ENCODE assay signal across 7 cellular contexts in the genomic region with DNA sequence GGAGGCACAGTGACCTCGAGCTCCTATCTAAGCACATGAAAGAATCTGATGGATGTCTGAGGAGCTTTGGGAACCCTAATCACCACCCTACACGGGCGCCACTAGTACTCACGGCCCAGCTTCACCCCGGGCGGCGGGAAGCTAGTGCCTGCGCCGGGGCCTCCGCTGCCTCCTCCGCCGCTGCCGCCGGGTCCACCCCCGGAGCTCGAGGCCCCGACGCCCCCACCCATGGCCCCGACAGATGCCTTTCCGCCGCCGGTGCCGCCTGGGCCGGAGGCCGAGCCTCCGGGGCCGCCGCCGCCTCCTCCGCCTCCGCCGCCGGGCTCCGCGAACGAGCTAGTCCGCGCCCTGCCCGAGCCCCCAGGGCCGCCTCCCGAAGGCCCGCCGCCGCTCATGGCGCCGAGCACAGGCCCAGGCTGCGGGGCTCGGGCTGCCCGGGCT. TPM values are rescaled to one million over a fixed set of nuclear protein-coding genes. Genes with fewer than 3 reads are reported as not detected.
DNase-seq lines count a peak whose midpoint lies in the region; ATAC-seq and TF ChIP-seq lines count a peak whose summit lies in the region.

No MANE protein-coding gene starts in this region.

- TF ChIP-seq CTCF in astrocyte of the cerebellum (IDR thresholded peaks at IDR 0.05; ENCODE audit: low read depth, low read length, missing control alignments) (no peak), liver (IDR thresholded peaks at IDR 0.05; ENCODE audit: low read depth, low read length, missing input control) (no peak), thoracic aorta (IDR thresholded peaks at IDR 0.05) (no peak)

- TF ChIP-seq RAD21 in liver (IDR thresholded peaks at IDR 0.05) = no peak

- H3K36me3 ChIP-seq in liver (ENCODE audit: control insufficient read depth in 4 of 4, insufficient read depth in 3 of 4, low read depth in 1 of 4, low read length in 3 of 4) (peaks cover 0 to 3% (median 0%) of the 10 kb centered on the region in 4 donors), thoracic aorta (no peaks in the 10 kb centered on the region)

- H3K4me1 ChIP-seq in liver (ENCODE audit: control insufficient read depth in 4 of 4, insufficient read depth in 4 of 4, low read length in 3 of 4) (peaks cover 1 to 31% (median 16%) of the 10 kb centered on the region in 4 donors), thoracic aorta (ENCODE audit: control insufficient read depth in 1 of 2, low read depth in 2 of 2) (peaks cover 29 to 48% of the 10 kb centered on the region in 2 donors)

- no peaks in the 10 kb centered on the region for H3K27me3 ChIP-seq in liver (ENCODE audit: control insufficient read depth in 4 of 4, insufficient read depth in 4 of 4, low read length in 3 of 4)
- no peaks in the 10 kb centered on the region for H3K27me3 ChIP-seq in thoracic aorta (replicated peaks; ENCODE audit: insufficient read depth)

- in situ Hi-C loops in astrocyte of the cerebellum (cut with HindIII; ENCODE audit: low sequenced_read_pairs) = no loop called here

- DNase-seq in astrocyte of the cerebellum (ENCODE audit: low read depth) (no peak), thoracic aorta (ENCODE audit: low spot score) (no peak), hippocampal formation (lab: John Stamatoyannopoulos, UW) (no peak), NCI-H1694 treated with DMSO at 0.1 percent for 48 hours (lab: John Stamatoyannopoulos, UW) (no peak)

- H3K4me3 ChIP-seq in astrocyte of the cerebellum (ENCODE audit: low read depth, low read length) (peak overlapping the region; percentile 71), liver (ENCODE audit: low read depth in 1 of 3, low read length in 3 of 3) (peak overlapping the region; percentile 88 to 93 (median 92)), thoracic aorta (peak overlapping the region; percentile 75)

- ATAC-seq in GM18867 (IDR thresholded peaks at IDR 0.05; ENCODE audit: unreplicated experiment) = peak; percentile 4
- peak; percentile 4 for ATAC-seq in HG03520 (IDR thresholded peaks at IDR 0.05; ENCODE audit: unreplicated experiment)
- ATAC-seq in thoracic aorta (ENCODE audit: insufficient number of reproducible peaks, low FRiP score, low read depth) = no peak

- peak overlapping the region; percentile 83 to 97 for H3K9ac ChIP-seq in liver (ENCODE audit: low read depth in 1 of 2, low read length in 2 of 2)

- WGBS in liver = under 1% methylated on average over 49 of the region's 49 CpGs

- H3K27ac ChIP-seq in liver (ENCODE audit: low read depth in 1 of 2, low read length in 2 of 2) (peak overlapping the region in 1 of 2 donors; percentile 55), thoracic aorta (peak overlapping the region; percentile 78 to 81)

- H3K9me3 ChIP-seq in liver (ENCODE audit: control insufficient read depth in 4 of 4, low read length in 3 of 4) (no peaks in the 10 kb centered on the region), thoracic aorta (no peaks in the 10 kb centered on the region)

TF ChIP-seq in liver, 16 proteins besides CTCF, POLR2A, EP300 and RAD21:
- TF ChIP-seq TAF1 (conservative IDR thresholded peaks at IDR 0.05) = no peak
- TF ChIP-seq FOXA2 (IDR thresholded peaks at IDR 0.05) = no peak
- TF ChIP-seq, protein P1, sequence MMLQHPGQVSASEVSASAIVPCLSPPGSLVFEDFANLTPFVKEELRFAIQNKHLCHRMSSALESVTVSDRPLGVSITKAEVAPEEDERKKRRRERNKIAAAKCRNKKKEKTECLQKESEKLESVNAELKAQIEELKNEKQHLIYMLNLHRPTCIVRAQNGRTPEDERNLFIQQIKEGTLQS (IDR thresholded peaks at IDR 0.05) = no peak
- TF ChIP-seq HNF4G (IDR thresholded peaks at IDR 0.05) = no peak
- TF ChIP-seq HNF4A (conservative IDR thresholded peaks at IDR 0.05) = no peak
- TF ChIP-seq SP1 (IDR thresholded peaks at IDR 0.05) = no peak
- no peak for TF ChIP-seq YY1 (IDR thresholded peaks at IDR 0.05)
- TF ChIP-seq NR2F2 (IDR thresholded peaks at IDR 0.05) = no peak
- TF ChIP-seq EGR1 (IDR thresholded peaks at IDR 0.05; ENCODE audit: low read depth in 2 of 2) = no peak
- no peak for TF ChIP-seq GABPA (IDR thresholded peaks at IDR 0.05 in 1 of 2, conservative IDR thresholded peaks at IDR 0.05 in 1 of 2)

RNA-seq across cellular contexts. Expression of a gene that starts 0.3 kb away (rescaled TPM):
- total RNA-seq in liver (10 to 100 TPM; 12.5 to 13.5 TPM), thoracic aorta (10 to 100 TPM; 23.7 to 26.9 TPM)
- polyA plus RNA-seq in liver = 10 to 100 TPM in 1 of 2 donors, 1 to 10 TPM in 1; 5.9 to 23.1 TPM

RNA-seq across cellular contexts. Expression of a gene that starts 12.8 kb away (rescaled TPM):
- total RNA-seq in liver = 10 to 100 TPM in 1 of 2 donors, 1 to 10 TPM in 1; 8.7 to 17.1 TPM
- 10 to 100 TPM; 10.4 to 21.0 TPM for polyA plus RNA-seq in liver
- 10 to 100 TPM; 46.6 to 49.8 TPM for total RNA-seq in thoracic aorta

RNA-seq across cellular contexts. Expression of a gene that starts 22.0 kb away (rescaled TPM):
- total RNA-seq in liver (1 to 10 TPM; 4.9 to 8.8 TPM), thoracic aorta (10 to 100 TPM in 1 of 2 donors, 1 to 10 TPM in 1; 7.9 to 10.3 TPM)
- polyA plus RNA-seq in liver = 1 to 10 TPM; 1.7 to 2.6 TPM

RNA-seq across cellular contexts. Expression of a gene that starts 24.6 kb away (rescaled TPM):
- total RNA-seq in liver (10 to 100 TPM; 18.7 to 47.1 TPM), thoracic aorta (10 to 100 TPM; 21.7 to 33.2 TPM)
- 10 to 100 TPM in 1 of 2 donors, 1 to 10 TPM in 1; 9.6 to 14.0 TPM for polyA plus RNA-seq in liver

RNA-seq across cellular contexts. Expression of a gene that starts 27.0 kb away (rescaled TPM):
- 10 to 100 TPM; 14.1 to 21.3 TPM for total RNA-seq in liver
- polyA plus RNA-seq in liver = 10 to 100 TPM in 1 of 2 donors, 1 to 10 TPM in 1; 5.6 to 20.4 TPM
- 100 to 1,000 TPM in 1 of 2 donors, 10 to 100 TPM in 1; 57.1 to 112 TPM for total RNA-seq in thoracic aorta
